16 cellular contexts compared by ENCODE assay signal in genomic region chr13:33182729-33183128, GRCh38.
A peak's percentile ranks its signal among the peaks of the same experiment; 100 is the strongest.
DNase-seq lines count a peak whose midpoint lies in the region; ATAC-seq, FAIRE-seq and TF ChIP-seq lines count a peak whose summit lies in the region.
"Had no signal": no experiment of that assay in that cellular context is flagged by ENCODE, and none has a peak within 500 bp of the region (broad histone marks: within the 10 kb centered on the region; RNA-seq: fewer than 3 reads in every experiment).

No MANE protein-coding gene starts in this region.

- peaks cover 3 to 7% (median 5%) of the 10 kb centered on the region in 4 donors for H3K4me1 Mint-ChIP-seq in naive thymus-derived CD8-positive, alpha-beta T cell

- no peak for DNase-seq in GM12891 (ENCODE audit: insufficient read length, low spot score)
- DNase-seq in kidney tubule cell (ENCODE audit: low spot score), result peak; percentile 41
- no peak for DNase-seq in putamen (ENCODE audit: low spot score)
- no peak for DNase-seq in NK-92 (lab: John Stamatoyannopoulos, UW; ENCODE audit: unreplicated experiment)
- no peak for DNase-seq in naive thymus-derived CD8-positive, alpha-beta T cell
- DNase-seq: activated CD4-positive, alpha-beta memory T cell treated with anti-CD3 and anti-CD28 coated beads for 36 hours; effector CD4-positive, alpha-beta T cell; GF-D8; mesendoderm; NCI-H2107; nucleus accumbens; stimulated activated CD4-positive, alpha-beta T cell treated with anti-CD3 and anti-CD28 coated beads, Interleukin-15, amount 100 ng/mL, for 24 hours; T1000 had no signal

- no peak overlapping the region for H3K27ac Mint-ChIP-seq in naive thymus-derived CD8-positive, alpha-beta T cell
- H3K27ac Mint-ChIP-seq: activated CD4-positive, alpha-beta memory T cell treated with anti-CD3 and anti-CD28 coated beads for 36 hours had no signal

- POLR2A ChIA-PET in naive thymus-derived CD8-positive, alpha-beta T cell (lab: Charles Lee), result interaction anchor here (0.5 kb wide), 1 partner anchor 725 kb away, joined by 3 read pairs; no protein-coding TSS in a partner anchor

- no peaks in the 10 kb centered on the region for H3K9me3 Mint-ChIP-seq in naive thymus-derived CD8-positive, alpha-beta T cell
- H3K9me3 Mint-ChIP-seq: activated CD4-positive, alpha-beta memory T cell treated with anti-CD3 and anti-CD28 coated beads for 36 hours had no signal

- no peak for FAIRE-seq in GM12891 (lab: Jason Lieb, UNC)

- no peak overlapping the region for H3K4me3 Mint-ChIP-seq in naive thymus-derived CD8-positive, alpha-beta T cell
- H3K4me3 Mint-ChIP-seq: activated CD4-positive, alpha-beta memory T cell treated with anti-CD3 and anti-CD28 coated beads for 36 hours had no signal

- no peak for TF ChIP-seq POLR2A in GM12891 (IDR thresholded peaks at IDR 0.05; ENCODE audit: low read depth, low read length)

- H3K36me3 Mint-ChIP-seq in naive thymus-derived CD8-positive, alpha-beta T cell, result no peaks in the 10 kb centered on the region
- H3K36me3 Mint-ChIP-seq: activated CD4-positive, alpha-beta memory T cell treated with anti-CD3 and anti-CD28 coated beads for 36 hours had no signal

- H3K27me3 Mint-ChIP-seq in naive thymus-derived CD8-positive, alpha-beta T cell, result peaks cover 4 to 39% (median 15%) of the 10 kb centered on the region in 5 donors

- ATAC-seq in GM21390 (IDR thresholded peaks at IDR 0.05; ENCODE audit: unreplicated experiment) (peak; percentile 49), HG03460 (IDR thresholded peaks at IDR 0.05; ENCODE audit: unreplicated experiment) (peak; percentile 44), esophagus mucosa (no peak)
- no peak for ATAC-seq in naive thymus-derived CD8-positive, alpha-beta T cell

TF ChIP-seq in GM12891, 5 proteins besides CTCF, POLR2A, EP300 and RAD21:
- TF ChIP-seq PAX5 (IDR thresholded peaks at IDR 0.05; ENCODE audit: insufficient read depth, low read length, severe bottlenecking) (peak; percentile 15), POU2F2 (IDR thresholded peaks at IDR 0.05; ENCODE audit: low read depth, low read length) (no peak)

Comparison
In these comparisons a context has a peak if more than half of its experiments do, and no peak if none do; other contexts are left out.
1. ATAC-seq: peak in GM21390 (single experiment) and HG03460 (single experiment); none in esophagus mucosa (single experiment) and naive thymus-derived CD8-positive, alpha-beta T cell (0 of 2).